1 cellular context compared by ENCODE assay signal in genomic region chr1:199322278-199322677, GRCh38.
TF ChIP-seq lines count a peak whose summit lies in the region.

No MANE protein-coding gene starts in this region.

TF ChIP-seq in WTC11, 78 proteins besides CTCF, POLR2A, EP300 and RAD21 (continued from another document):
- TF ChIP-seq PRDM15 (CRISPR knock-in tag; IDR thresholded peaks at IDR 0.05) (no peak), ZSCAN18 (CRISPR knock-in tag; IDR thresholded peaks at IDR 0.05) (no peak), ELF4 (CRISPR knock-in tag; IDR thresholded peaks at IDR 0.05; ENCODE audit: low read depth) (no peak), MYBL2 (CRISPR knock-in tag; IDR thresholded peaks at IDR 0.05) (no peak)
